In genomic region chr6:53666271-53666626, GRCh38 we compare ENCODE assay signal across 23 cellular contexts. TPM values are rescaled to one million over a fixed set of nuclear protein-coding genes. Genes with fewer than 3 reads are reported as not detected.
A peak's percentile ranks its signal among the peaks of the same experiment; 100 is the strongest.
DNase-seq lines count a peak whose midpoint lies in the region; ATAC-seq, FAIRE-seq and TF ChIP-seq lines count a peak whose summit lies in the region.
"Had no signal": no experiment of that assay in that cellular context is flagged by ENCODE, and none has a peak within 500 bp of the region (broad histone marks: within the 10 kb centered on the region; RNA-seq: fewer than 3 reads in every experiment).

No MANE protein-coding gene starts in this region.

- no peak overlapping the region for H3K23ac ChIP-seq in H1 (ENCODE audit: insufficient read length)

- H4K5ac ChIP-seq in H1 (ENCODE audit: insufficient read length, low read depth, low read length) = no peak overlapping the region

- H4K91ac ChIP-seq in H1 (replicated peaks; ENCODE audit: insufficient read length, low read length) = no peak overlapping the region

- peaks cover 11% of the 10 kb centered on the region for H3K4me1 ChIP-seq in left ventricle myocardium inferior
- H3K4me1 ChIP-seq in H1 (replicated peaks in 1 of 4; ENCODE audit: control insufficient read depth in 3 of 4, insufficient read depth in 4 of 4, low read length in 3 of 4) = no peaks in the 10 kb centered on the region
- H3K4me1 ChIP-seq in gastrocnemius medialis = peaks cover 35 to 44% of the 10 kb centered on the region in 2 donors
- H3K4me1 ChIP-seq: BE2C, HAP-1 had no signal

- no peak overlapping the region for H2BK15ac ChIP-seq in H1 (ENCODE audit: low read length)

- no peak overlapping the region for H2BK12ac ChIP-seq in H1 (ENCODE audit: low read depth, low read length)

- H3K4me2 ChIP-seq in H1 (ENCODE audit: insufficient read depth in 1 of 2, low read depth in 2 of 2, low read length in 2 of 2) = no peak overlapping the region

- no peak overlapping the region for H3K14ac ChIP-seq in H1 (ENCODE audit: insufficient read length)

- no peak for TF ChIP-seq CTCF in left ventricle myocardium inferior (IDR thresholded peaks at IDR 0.05; ENCODE audit: borderline replicate concordance)
- no peak for TF ChIP-seq CTCF in H1 (IDR thresholded peaks at IDR 0.05; ENCODE audit: control extremely low read depth in 1 of 3, insufficient read depth in 1 of 3, low read depth in 1 of 3, low read length in 3 of 3)
- TF ChIP-seq CTCF in gastrocnemius medialis (IDR thresholded peaks at IDR 0.05 in 4 of 5, conservative IDR thresholded peaks at IDR 0.05 in 1 of 5) = no peak

- TF ChIP-seq RAD21 in H1 (IDR thresholded peaks at IDR 0.05 in 1 of 2, conservative IDR thresholded peaks at IDR 0.05 in 1 of 2; ENCODE audit: low read depth in 2 of 2, low read length in 2 of 2) = no peak

- no peak overlapping the region for H3K27ac Mint-ChIP-seq in T-helper 17 cell
- H3K27ac Mint-ChIP-seq: CD4-positive, CD25-positive, alpha-beta regulatory T cell; CD8-positive, alpha-beta memory T cell had no signal

- 0 out of 2 replicates have a peak overlapping the region, but pooled peaks have one; percentile 17 for H2AFZ ChIP-seq in H1 (ENCODE audit: low read length)

- intact Hi-C loops in left ventricle myocardium inferior (cut with micrococcal nuclease) = no loop called here
- intact Hi-C loops in Right ventricle myocardium superior (cut with DNase I) = no loop called here
- intact Hi-C loops in gastrocnemius medialis (cut with DNase I; ENCODE audit: low total_unique reads) = loop anchor here (10.0 kb wide), 2 partner anchors 349 to 671 kb away; partner anchors contain the start of gene GSTA4

- no peak overlapping the region for H4K8ac ChIP-seq in H1 (ENCODE audit: extremely low read depth, insufficient read depth, low read length)

- H3K18ac ChIP-seq in H1 (ENCODE audit: extremely low read depth, low read length) = no peak overlapping the region

- H3K27me3 Mint-ChIP-seq in T-helper 17 cell = peaks cover 68% of the 10 kb centered on the region

- H3K4me3 ChIP-seq in left ventricle myocardium inferior = peak overlapping the region; percentile 68
- no peak overlapping the region; a peak in 1 of 8 replicates for H3K4me3 ChIP-seq in H1 (ENCODE audit: extremely low read depth in 1 of 4, insufficient read depth in 2 of 4, low read depth in 3 of 4, low read length in 4 of 4)
- peak overlapping the region; percentile 44 to 69 (median 53) for H3K4me3 ChIP-seq in gastrocnemius medialis
- H3K4me3 ChIP-seq: HAP-1 had no signal

- peaks cover 7% of the 10 kb centered on the region for H3K36me3 Mint-ChIP-seq in T-helper 17 cell (ENCODE audit: low read depth)
- H3K36me3 Mint-ChIP-seq: CD4-positive, CD25-positive, alpha-beta regulatory T cell; CD8-positive, alpha-beta memory T cell had no signal

- no peak overlapping the region for H2BK5ac ChIP-seq in H1 (ENCODE audit: low read depth, low read length)

- no peak overlapping the region for H3K56ac ChIP-seq in H1 (replicated peaks; ENCODE audit: insufficient read length, low read depth, low read length)

- no peak overlapping the region for H2BK120ac ChIP-seq in H1 (replicated peaks; ENCODE audit: low read depth, low read length)

- H3K79me2 ChIP-seq in H1 (ENCODE audit: control insufficient read depth in 1 of 2, insufficient read depth in 2 of 2, low read length in 2 of 2) = no peaks in the 10 kb centered on the region

- no peaks in the 10 kb centered on the region for H4K20me1 ChIP-seq in H1 (replicated peaks in 1 of 2; ENCODE audit: control insufficient read depth in 1 of 2, insufficient read depth in 2 of 2, low read length in 2 of 2)

- no peak for TF ChIP-seq POLR2A in H1 (IDR thresholded peaks at IDR 0.05; ENCODE audit: control extremely low read depth in 1 of 2, low read depth in 2 of 2, low read length in 2 of 2)
- no peak for TF ChIP-seq POLR2A in gastrocnemius medialis (IDR thresholded peaks at IDR 0.05)

- FAIRE-seq in H1 (lab: Jason Lieb, UNC) = no peak
- FAIRE-seq: A204.1, GM12891, GM19239 had no signal

- CTCF ChIA-PET in H1 (lab: Charles Lee; ENCODE audit: partially characterized antibody) = interaction anchor here (1.1 to 2.9 kb wide), 3 partner anchors 13 to 53 kb away, joined by 4 to 8 read pairs (median 6); no protein-coding TSS in a partner anchor

- no peak overlapping the region for H3K4me3 Mint-ChIP-seq in T-helper 17 cell
- H3K4me3 Mint-ChIP-seq: CD4-positive, CD25-positive, alpha-beta regulatory T cell; CD8-positive, alpha-beta memory T cell had no signal

- no peak for ATAC-seq in Right ventricle myocardium superior (ENCODE audit: poor library complexity)
- ATAC-seq in left lobe of liver = peak; percentile 61
- ATAC-seq in gastrocnemius medialis = peak in 1 of 2 donors; percentile 29
- no peak for ATAC-seq in T-helper 17 cell

- H3K4ac ChIP-seq in H1 (replicated peaks; ENCODE audit: insufficient read length, low read depth, low read length) = no peak overlapping the region

- H3K27me3 ChIP-seq in left ventricle myocardium inferior (ENCODE audit: low read depth) = peaks cover 3% of the 10 kb centered on the region
- H3K27me3 ChIP-seq in H1 (replicated peaks in 1 of 4; ENCODE audit: control insufficient read depth in 3 of 4, extremely low read depth in 1 of 4, insufficient read depth in 3 of 4, low read length in 3 of 4) = no peaks in the 10 kb centered on the region
- no peaks in the 10 kb centered on the region for H3K27me3 ChIP-seq in gastrocnemius medialis
- H3K27me3 ChIP-seq: BE2C had no signal

- POLR2A ChIA-PET in H1 (lab: Charles Lee; ENCODE audit: partially characterized antibody) = no interaction called here

- H3K79me1 ChIP-seq in H1 (ENCODE audit: low read depth, low read length) = no peaks in the 10 kb centered on the region

- peak overlapping the region; percentile 93 for H3K27ac ChIP-seq in left ventricle myocardium inferior (replicated peaks)
- H3K27ac ChIP-seq in H1 (ENCODE audit: low read depth, low read length) = no peak overlapping the region
- peak overlapping the region; percentile 89 to 96 (median 92) for H3K27ac ChIP-seq in gastrocnemius medialis

- H3K23me2 ChIP-seq in H1 (ENCODE audit: low read depth, low read length) = no peaks in the 10 kb centered on the region; the same call in 1 of the 2 replicates

- H3K36me3 ChIP-seq in left ventricle myocardium inferior (peaks cover 8% of the 10 kb centered on the region), H1 (ENCODE audit: control insufficient read depth in 2 of 4, insufficient read depth in 4 of 4, low read length in 3 of 4) (no peaks in the 10 kb centered on the region), gastrocnemius medialis (no peaks in the 10 kb centered on the region)
- H3K36me3 ChIP-seq: BE2C, HAP-1 had no signal

- DNase-seq in left ventricle myocardium inferior (no peak), Right ventricle myocardium superior (no peak), H1 (ENCODE audit: low read depth in 1 of 2, low spot score in 2 of 2) (no peak), left lobe of liver (ENCODE audit: low spot score) (no peak), gastrocnemius medialis (no peak), GOT3 (lab: John Stamatoyannopoulos, UW) (no peak), T-helper 17 cell (no peak), GF-D8 (lab: John Stamatoyannopoulos, UW) (no peak)
- DNase-seq: ACHN; C1 segment of cervical spinal cord; CD4-positive, CD25-positive, alpha-beta regulatory T cell; CD8-positive, alpha-beta memory T cell; COR-L47; DMS 273 treated with DMSO at 0.1 percent for 48 hours; DMS53; DND-41; EL had no signal

- H3K9me3 ChIP-seq in left ventricle myocardium inferior (replicated peaks) (peaks cover 6% of the 10 kb centered on the region), H1 (ENCODE audit: insufficient read depth in 2 of 2, low read depth in 1 of 2, low read length in 1 of 2) (no peaks in the 10 kb centered on the region), gastrocnemius medialis (no peaks in the 10 kb centered on the region), T-helper 17 cell (ENCODE audit: control insufficient read depth, low read length, poor library complexity, severe bottlenecking) (no peaks in the 10 kb centered on the region)
- H3K9me3 ChIP-seq: BE2C, HAP-1 had no signal

- no peak for TF ChIP-seq EP300 in H1 (IDR thresholded peaks at IDR 0.05; ENCODE audit: borderline replicate concordance in 1 of 2, low read depth in 2 of 2, low read length in 2 of 2)

- 94% methylated on average over 2 of the region's 2 CpGs; no CpG with 5 or more reads in 1 of the 2 experiments for WGBS in H1 (ENCODE audit: extremely low coverage in 1 of 2, insufficient coverage in 1 of 2, insufficient read length in 1 of 2, insufficient replicate concordance in 2 of 2, low coverage in 1 of 2, low lambda C conversion rate in 2 of 2, missing lambda C conversion rate in 1 of 2), 2 experiments

- no peak overlapping the region for H2AK5ac ChIP-seq in H1 (ENCODE audit: low read depth, low read length)

- in situ Hi-C loops in gastrocnemius medialis (cut with MboI; ENCODE audit: low sequenced_read_pairs in 4 of 4) = no loop called here

- H3K4me1 Mint-ChIP-seq in T-helper 17 cell = no peaks in the 10 kb centered on the region
- H3K4me1 Mint-ChIP-seq: CD4-positive, CD25-positive, alpha-beta regulatory T cell; CD8-positive, alpha-beta memory T cell had no signal

- H3K9ac ChIP-seq in H1 (replicated peaks in 1 of 4; ENCODE audit: extremely low read depth in 1 of 4, low read depth in 3 of 4, low read length in 3 of 4) = no peak overlapping the region

- H2BK20ac ChIP-seq in H1 (ENCODE audit: low read length) = no peak overlapping the region

TF ChIP-seq in H1, 55 proteins besides CTCF, POLR2A, EP300 and RAD21 (continues in another document):
- TF ChIP-seq EZH2 (IDR thresholded peaks at IDR 0.05; ENCODE audit: low read depth, low read length, severe bottlenecking) (no peak), HDAC2 (IDR thresholded peaks at IDR 0.05; ENCODE audit: borderline replicate concordance in 1 of 2, low read depth in 2 of 2, low read length in 2 of 2) (no peak), RNF2 (IDR thresholded peaks at IDR 0.05; ENCODE audit: borderline replicate concordance, low read depth, low read length, missing control alignments, poor library complexity, severe bottlenecking) (no peak), JUND (IDR thresholded peaks at IDR 0.05; ENCODE audit: low read length) (no peak), GTF2F1 (IDR thresholded peaks at IDR 0.05; ENCODE audit: borderline replicate concordance, low read depth, low read length) (no peak), CREB1 (IDR thresholded peaks at IDR 0.05) (no peak)

RNA-seq across cellular contexts. Expression of gene KLHL31, which starts 0.7 kb away (rescaled TPM):
- total RNA-seq in left ventricle myocardium inferior (299 TPM), Right ventricle myocardium superior (333 TPM), left lobe of liver (0.25 TPM), gastrocnemius medialis (10 to 100 TPM; 11.5 to 76.1 (median 25.6) TPM), T-helper 17 cell (under 1 TPM in 1 of 2 donors, not detected in 1; 0.08 TPM)
- total RNA-seq in H1 (2021; fragmentation: NEBNext Ultra II Directional; extraction: Animal tissue kit (Norgen Biotek cat#: 25700)) = 0.39 and 0.54 TPM in 2 replicates
- polyA plus RNA-seq in H1 (2011; rRNA removed) = 0.15 and 0.28 TPM in 2 replicates
- polyA plus RNA-seq in H1 (2011; cell fraction: cytosol; rRNA removed) = 0.21 TPM
- polyA plus RNA-seq in H1 (2011; cell fraction: nucleus; rRNA removed) = 0.47 TPM
- 0.16 to 0.28 TPM (median 0.18 TPM) in 4 replicates for polyA plus RNA-seq in H1 (2012, experiment 1 of 2)
- not detected for polyA plus RNA-seq in H1 (2012, experiment 2 of 2)
- 0.24 TPM for polyA plus RNA-seq in H1 (2013, experiment 1 of 2)
- 0.28 TPM for polyA plus RNA-seq in H1 (2013, experiment 2 of 2)
- 0.38 and 0.56 TPM in 2 replicates for polyA minus RNA-seq in H1 (2011; rRNA and poly(A)+ RNA removed)
- 1.1 TPM for polyA minus RNA-seq in H1 (2011; cell fraction: cytosol; rRNA and poly(A)+ RNA removed)
- polyA minus RNA-seq in H1 (2011; cell fraction: nucleus; rRNA and poly(A)+ RNA removed) = 1.7 TPM
- total RNA-seq: CD4-positive, CD25-positive, alpha-beta regulatory T cell; G401 had no signal
- polyA plus RNA-seq: CD4-positive, CD25-positive, alpha-beta regulatory T cell; CD8-positive, alpha-beta memory T cell had no signal

Comparison
In these comparisons a context has a peak if more than half of its experiments do, and no peak if none do; other contexts are left out.
1. H3K4me3 ChIP-seq: peak in left ventricle myocardium inferior (single experiment) and gastrocnemius medialis (4 of 4); none in H1 (0 of 4).